In genomic region chr16:74667215-74667765, GRCh38 we compare ENCODE assay signal across 8 cellular contexts. TPM values are rescaled to one million over a fixed set of nuclear protein-coding genes. Genes with fewer than 3 reads are reported as not detected.
A peak's percentile ranks its signal among the peaks of the same experiment; 100 is the strongest.
DNase-seq lines count a peak whose midpoint lies in the region; ATAC-seq lines count a peak whose summit lies in the region.

No MANE protein-coding gene starts in this region.

- intact Hi-C loops in left ventricle myocardium superior (cut with micrococcal nuclease): no loop called here

- peak overlapping the region; percentile 90 for H3K4me3 Mint-ChIP-seq in activated naive CD4-positive, alpha-beta T cell treated with anti-CD3 and anti-CD28 coated beads, Interleukin-2, amount 50 U/mL, for 24 hours

- H3K9me3 Mint-ChIP-seq in activated naive CD4-positive, alpha-beta T cell treated with anti-CD3 and anti-CD28 coated beads, Interleukin-2, amount 50 U/mL, for 24 hours: no peaks in the 10 kb centered on the region

- ATAC-seq in left ventricle myocardium superior (peak; percentile 30), GM19467 (IDR thresholded peaks at IDR 0.05; ENCODE audit: unreplicated experiment) (no peak)

- no peaks in the 10 kb centered on the region for H3K27me3 Mint-ChIP-seq in activated naive CD4-positive, alpha-beta T cell treated with anti-CD3 and anti-CD28 coated beads, Interleukin-2, amount 50 U/mL, for 24 hours

- peak overlapping the region; percentile 97 for H3K27ac Mint-ChIP-seq in activated naive CD4-positive, alpha-beta T cell treated with anti-CD3 and anti-CD28 coated beads, Interleukin-2, amount 50 U/mL, for 24 hours

- H3K36me3 Mint-ChIP-seq in activated naive CD4-positive, alpha-beta T cell treated with anti-CD3 and anti-CD28 coated beads, Interleukin-2, amount 50 U/mL, for 24 hours: peaks cover 20% of the 10 kb centered on the region

- DNase-seq in NCI-H1436 (lab: John Stamatoyannopoulos, UW): peak; percentile 38
- DNase-seq in NCI-H1436 treated with DMSO at 0.1 percent for 48 hours (lab: John Stamatoyannopoulos, UW): no peak
- peak; percentile 1 for DNase-seq in NCI-H774 (lab: John Stamatoyannopoulos, UW)
- DNase-seq in left ventricle myocardium superior: peak; percentile 54
- peak; percentile 15 for DNase-seq in putamen (ENCODE audit: low spot score)
- no peak for DNase-seq in GM19238 (ENCODE audit: insufficient read length, low spot score)

- H3K4me1 Mint-ChIP-seq in activated naive CD4-positive, alpha-beta T cell treated with anti-CD3 and anti-CD28 coated beads, Interleukin-2, amount 50 U/mL, for 24 hours: peaks cover 38% of the 10 kb centered on the region

RNA-seq across cellular contexts. Expression of gene RFWD3, which starts 0.6 kb away (rescaled TPM):
- 4.6 TPM for total RNA-seq in left ventricle myocardium superior

RNA-seq across cellular contexts. Expression of gene MLKL, which starts 33.4 kb away (rescaled TPM):
- 4.7 TPM for total RNA-seq in left ventricle myocardium superior

Comparison
In these comparisons a context has a peak if more than half of its experiments do, and no peak if none do; other contexts are left out.
1. DNase-seq: peak in NCI-H1436 (single experiment), NCI-H774 (single experiment), left ventricle myocardium superior (single experiment) and putamen (single experiment); none in NCI-H1436 treated with DMSO at 0.1 percent for 48 hours (single experiment) and GM19238 (single experiment).